8 cellular contexts compared by ENCODE assay signal in the genomic region with DNA sequence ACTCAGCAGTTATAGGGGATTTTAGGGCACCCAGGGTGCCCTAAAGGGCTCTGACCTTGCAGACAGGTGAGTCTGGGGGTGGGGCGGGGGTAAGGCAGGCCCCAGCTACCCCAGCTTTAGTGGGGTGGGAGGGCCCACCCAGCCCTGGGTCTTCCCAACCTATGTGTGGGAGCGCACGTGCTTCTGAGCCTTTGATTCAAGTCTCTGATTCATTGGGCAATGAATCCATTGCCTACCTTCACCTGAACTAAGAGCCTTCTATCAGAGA. TPM values are rescaled to one million over a fixed set of nuclear protein-coding genes. Genes with fewer than 3 reads are reported as not detected.
DNase-seq lines count a peak whose midpoint lies in the region; ATAC-seq, FAIRE-seq and TF ChIP-seq lines count a peak whose summit lies in the region.

No MANE protein-coding gene starts in this region.

- FAIRE-seq in bronchial epithelial cell (lab: Jason Lieb, UNC) = no peak

- H3K4me3 Mint-ChIP-seq in activated T-cell treated with anti-CD3 and anti-CD28 coated beads, Interleukin-2, amount 50 U/mL, for 4 hours = peak overlapping the region; percentile 79

- peaks cover 52% of the 10 kb centered on the region for H3K4me1 Mint-ChIP-seq in activated T-cell treated with anti-CD3 and anti-CD28 coated beads, Interleukin-2, amount 50 U/mL, for 4 hours (ENCODE audit: low read depth)

- in situ Hi-C loops in transverse colon (cut with MboI; ENCODE audit: low pct_ligation_motif_present in 1 of 4, low pct_unique_long_range_greater_than_20kb in 1 of 4, low sequenced_read_pairs in 3 of 4) = loop anchor here in 2 of 4 donors (10.0 kb wide), 1 partner anchor 46 kb away; no protein-coding TSS in a partner anchor

- H3K36me3 ChIP-seq in bronchial epithelial cell (ENCODE audit: control insufficient read depth, insufficient read depth, low read length) (peaks cover 12% of the 10 kb centered on the region), mesodermal cell (ENCODE audit: control insufficient read depth, insufficient read depth, low read length) (peaks cover 15% of the 10 kb centered on the region), transverse colon (peaks cover 0 to 23% (median 11%) of the 10 kb centered on the region in 4 donors)

- H3K4me3 ChIP-seq in bronchial epithelial cell (ENCODE audit: low read depth, low read length) (peak overlapping the region; percentile 52), mesodermal cell (ENCODE audit: extremely low read depth, insufficient read depth, low read length, poor library complexity, severe bottlenecking) (peak overlapping the region; percentile 36), transverse colon (peak overlapping the region; percentile 39 to 78 (median 62))

- peaks cover 20% of the 10 kb centered on the region for H3K36me3 Mint-ChIP-seq in activated T-cell treated with anti-CD3 and anti-CD28 coated beads, Interleukin-2, amount 50 U/mL, for 4 hours (ENCODE audit: insufficient read depth)

- intact Hi-C loops in transverse colon (cut with DNase I; ENCODE audit: low total_unique reads) = loop anchor here (5.0 kb wide), 1 partner anchor 217 kb away; no protein-coding TSS in a partner anchor

- no peak for DNase-seq in activated T-cell treated with anti-CD3 and anti-CD28 coated beads, Interleukin-2, amount 50 U/mL, for 4 hours
- DNase-seq in activated T-cell treated with anti-CD3 and anti-CD28 coated beads for 4 hours (no peak), bronchial epithelial cell (ENCODE audit: low read depth) (no peak), transverse colon (no peak), retina (no peak)

- H3K27me3 ChIP-seq in bronchial epithelial cell (ENCODE audit: control insufficient read depth, insufficient read depth, low read length) (no peaks in the 10 kb centered on the region), transverse colon (no peaks in the 10 kb centered on the region)

- no peaks in the 10 kb centered on the region for H3K9me3 Mint-ChIP-seq in activated T-cell treated with anti-CD3 and anti-CD28 coated beads, Interleukin-2, amount 50 U/mL, for 4 hours

- H3K27ac ChIP-seq in mesodermal cell (ENCODE audit: low read depth, low read length, severe bottlenecking) (peak overlapping the region; percentile 93), transverse colon (peak overlapping the region; percentile 95 to 99 (median 97))

- no peak for TF ChIP-seq POLR2A in transverse colon (IDR thresholded peaks at IDR 0.05)

- no peak for ATAC-seq in activated T-cell treated with anti-CD3 and anti-CD28 coated beads, Interleukin-2, amount 50 U/mL, for 4 hours
- ATAC-seq in GM19395 (IDR thresholded peaks at IDR 0.05; ENCODE audit: unreplicated experiment) = no peak
- no peak for ATAC-seq in GM18909 (IDR thresholded peaks at IDR 0.05; ENCODE audit: poor library complexity, unreplicated experiment)

- no peaks in the 10 kb centered on the region for H3K9me3 ChIP-seq in mesodermal cell (ENCODE audit: control insufficient read depth, low read length)
- no peaks in the 10 kb centered on the region for H3K9me3 ChIP-seq in transverse colon

- no peaks in the 10 kb centered on the region for H3K27me3 Mint-ChIP-seq in activated T-cell treated with anti-CD3 and anti-CD28 coated beads, Interleukin-2, amount 50 U/mL, for 4 hours (ENCODE audit: low read depth)

- peaks cover 23% of the 10 kb centered on the region for H3K4me1 ChIP-seq in mesodermal cell (ENCODE audit: control insufficient read depth, insufficient read depth, low read length, poor library complexity, severe bottlenecking)
- H3K4me1 ChIP-seq in transverse colon = peaks cover 20 to 53% (median 38%) of the 10 kb centered on the region in 4 donors

- no peak for TF ChIP-seq EP300 in transverse colon (IDR thresholded peaks at IDR 0.05; ENCODE audit: low read depth)

- TF ChIP-seq CTCF in bronchial epithelial cell (IDR thresholded peaks at IDR 0.05; ENCODE audit: insufficient read depth, low read length, severe bottlenecking) = no peak
- no peak for TF ChIP-seq CTCF in transverse colon (IDR thresholded peaks at IDR 0.05)

- 79 to 93% methylated on average over 2 to 3 of the region's 3 CpGs for WGBS in mesodermal cell (ENCODE audit: insufficient coverage in 2 of 2), 2 experiments
- WGBS in transverse colon (ENCODE audit: low coverage in 1 of 2), 2 donors = 40% methylated on average over 3 of the region's 3 CpGs; no CpG with 5 or more reads in 1 of the 2 donors

RNA-seq across cellular contexts. Expression of a gene that starts 0.9 kb away (rescaled TPM):
- total RNA-seq in activated T-cell treated with anti-CD3 and anti-CD28 coated beads, Interleukin-2, amount 50 U/mL, for 4 hours = 10 to 100 TPM; 16.7 to 19.3 (median 18.0) TPM
- total RNA-seq in bronchial epithelial cell (142 and 372 TPM in 2 replicates), transverse colon (100 to 1,000 TPM in 2 of 4 donors, 10 to 100 TPM in 2; 22.3 to 140 (median 88.4) TPM)
- 26.2 TPM for polyA plus RNA-seq in mesodermal cell (2013, experiment 1 of 2)
- polyA plus RNA-seq in mesodermal cell (2013, experiment 2 of 2) = 29.6 TPM
